1 cellular context compared by ENCODE assay signal in genomic region chr9:34664281-34665108, GRCh38.
TF ChIP-seq lines count a peak whose summit lies in the region.

No MANE protein-coding gene starts in this region.

TF ChIP-seq in HepG2, 621 proteins besides CTCF, POLR2A, EP300 and RAD21 (continued from another document and continues in another):
- TF ChIP-seq, protein P1, sequence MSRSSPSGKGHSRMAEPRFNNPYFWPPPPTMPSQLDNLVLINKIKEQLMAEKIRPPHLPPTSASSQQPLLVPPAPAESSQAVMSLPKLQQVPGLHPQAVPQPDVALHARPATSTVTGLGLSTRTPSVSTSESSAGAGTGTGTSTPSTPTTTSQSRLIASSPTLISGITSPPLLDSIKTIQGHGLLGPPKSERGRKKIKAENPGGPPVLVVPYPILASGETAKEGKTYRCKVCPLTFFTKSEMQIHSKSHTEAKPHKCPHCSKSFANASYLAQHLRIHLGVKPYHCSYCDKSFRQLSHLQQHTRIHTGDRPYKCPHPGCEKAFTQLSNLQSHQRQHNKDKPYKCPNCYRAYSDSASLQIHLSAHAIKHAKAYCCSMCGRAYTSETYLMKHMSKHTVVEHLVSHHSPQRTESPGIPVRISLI (CRISPR knock-in tag; IDR thresholded peaks at IDR 0.05; ENCODE audit: borderline replicate concordance) = no peak
- TF ChIP-seq KDM2A (CRISPR knock-in tag; IDR thresholded peaks at IDR 0.05; ENCODE audit: borderline replicate concordance, low read depth) = no peak
- TF ChIP-seq, protein P2, sequence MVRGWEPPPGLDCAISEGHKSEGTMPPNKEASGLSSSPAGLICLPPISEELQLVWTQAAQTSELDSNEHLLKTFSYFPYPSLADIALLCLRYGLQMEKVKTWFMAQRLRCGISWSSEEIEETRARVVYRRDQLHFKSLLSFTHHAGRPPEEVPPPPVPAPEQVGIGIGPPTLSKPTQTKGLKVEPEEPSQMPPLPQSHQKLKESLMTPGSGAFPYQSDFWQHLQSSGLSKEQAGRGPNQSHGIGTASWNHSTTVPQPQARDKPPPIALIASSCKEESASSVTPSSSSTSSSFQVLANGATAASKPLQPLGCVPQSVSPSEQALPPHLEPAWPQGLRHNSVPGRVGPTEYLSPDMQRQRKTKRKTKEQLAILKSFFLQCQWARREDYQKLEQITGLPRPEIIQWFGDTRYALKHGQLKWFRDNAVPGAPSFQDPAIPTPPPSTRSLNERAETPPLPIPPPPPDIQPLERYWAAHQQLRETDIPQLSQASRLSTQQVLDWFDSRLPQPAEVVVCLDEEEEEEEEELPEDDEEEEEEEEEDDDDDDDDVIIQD (CRISPR knock-in tag; IDR thresholded peaks at IDR 0.05; ENCODE audit: low read depth) = no peak
- TF ChIP-seq CCDC6 (CRISPR knock-in tag; IDR thresholded peaks at IDR 0.05) = no peak
- no peak for TF ChIP-seq RARG (CRISPR knock-in tag; IDR thresholded peaks at IDR 0.05; ENCODE audit: low read depth)
- TF ChIP-seq GFI1 (CRISPR knock-in tag; IDR thresholded peaks at IDR 0.05; ENCODE audit: borderline replicate concordance) = no peak
- TF ChIP-seq HDAC1 (CRISPR knock-in tag; IDR thresholded peaks at IDR 0.05) = no peak; the same call in 1 of the 2 replicates
- TF ChIP-seq POLR2G (IDR thresholded peaks at IDR 0.05; ENCODE audit: low read depth, low read length) = no peak
- no peak for TF ChIP-seq SETDB1 (CRISPR knock-in tag; IDR thresholded peaks at IDR 0.05; ENCODE audit: borderline replicate concordance)
- TF ChIP-seq ZFP62 (CRISPR knock-in tag; IDR thresholded peaks at IDR 0.05) = no peak
- no peak for TF ChIP-seq ZNF720 (CRISPR knock-in tag; IDR thresholded peaks at IDR 0.05)
- TF ChIP-seq JUN (CRISPR knock-in tag; IDR thresholded peaks at IDR 0.05) = no peak
- no peak for TF ChIP-seq ZNF678 (CRISPR knock-in tag; IDR thresholded peaks at IDR 0.05)
- TF ChIP-seq ZBTB38 (CRISPR knock-in tag; IDR thresholded peaks at IDR 0.05) = no peak
- no peak for TF ChIP-seq TP53 (CRISPR knock-in tag; conservative IDR thresholded peaks at IDR 0.05)
- TF ChIP-seq AHDC1 (CRISPR knock-in tag; IDR thresholded peaks at IDR 0.05; ENCODE audit: borderline replicate concordance) = no peak
- TF ChIP-seq ZNF333 (CRISPR knock-in tag; IDR thresholded peaks at IDR 0.05; ENCODE audit: borderline replicate concordance) = no peak
- TF ChIP-seq SRSF9 (IDR thresholded peaks at IDR 0.05; ENCODE audit: borderline replicate concordance, insufficient read depth, low read depth, low read length, poor library complexity, severe bottlenecking) = no peak
- TF ChIP-seq, protein P3, sequence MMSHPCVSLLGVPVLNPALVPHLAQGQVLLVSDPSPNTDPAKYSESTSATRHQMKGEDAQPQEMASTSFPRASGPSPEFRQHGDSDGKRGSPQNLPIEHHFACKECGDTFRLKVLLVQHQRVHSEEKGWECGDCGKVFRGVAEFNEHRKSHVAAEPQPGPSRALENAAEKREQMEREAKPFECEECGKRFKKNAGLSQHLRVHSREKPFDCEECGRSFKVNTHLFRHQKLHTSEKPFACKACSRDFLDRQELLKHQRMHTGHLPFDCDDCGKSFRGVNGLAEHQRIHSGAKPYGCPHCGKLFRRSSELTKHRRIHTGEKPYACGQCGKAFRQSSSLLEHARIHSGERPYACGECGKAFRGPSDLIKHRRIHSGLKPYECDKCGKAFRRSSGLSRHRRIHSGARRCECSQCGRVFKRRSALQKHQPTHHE (CRISPR knock-in tag; IDR thresholded peaks at IDR 0.05; ENCODE audit: borderline replicate concordance) = no peak
- no peak for TF ChIP-seq RBM22 (optimal IDR thresholded peaks at IDR 0.05; ENCODE audit: low read length)
- TF ChIP-seq ZBTB25 (CRISPR knock-in tag; IDR thresholded peaks at IDR 0.05) = no peak
- TF ChIP-seq ZNF777 (CRISPR knock-in tag; IDR thresholded peaks at IDR 0.05) = no peak
- no peak for TF ChIP-seq KDM5A (IDR thresholded peaks at IDR 0.05; ENCODE audit: borderline replicate concordance, low read length)
- no peak for TF ChIP-seq ZNF33A (CRISPR knock-in tag; IDR thresholded peaks at IDR 0.05; ENCODE audit: borderline replicate concordance)
- TF ChIP-seq ZBTB42 (CRISPR knock-in tag; IDR thresholded peaks at IDR 0.05) = no peak
- no peak for TF ChIP-seq ZNF263 (CRISPR knock-in tag; IDR thresholded peaks at IDR 0.05)
- TF ChIP-seq NONO (IDR thresholded peaks at IDR 0.05) = no peak
- TF ChIP-seq NONO (CRISPR knock-in tag; conservative IDR thresholded peaks at IDR 0.05) = 0 out of 2 replicates have a peak, but pooled peaks have one; percentile 44
- no peak for TF ChIP-seq STAT6 (CRISPR knock-in tag; IDR thresholded peaks at IDR 0.05; ENCODE audit: borderline replicate concordance)
- TF ChIP-seq ZNF136 (CRISPR knock-in tag; IDR thresholded peaks at IDR 0.05; ENCODE audit: low read depth) = no peak
- no peak for TF ChIP-seq SMARCC2 (IDR thresholded peaks at IDR 0.05)
- TF ChIP-seq RNF2 (conservative IDR thresholded peaks at IDR 0.05; ENCODE audit: low read depth) = no peak
- TF ChIP-seq MLX (CRISPR knock-in tag; IDR thresholded peaks at IDR 0.05) = no peak
- TF ChIP-seq, protein P4, sequence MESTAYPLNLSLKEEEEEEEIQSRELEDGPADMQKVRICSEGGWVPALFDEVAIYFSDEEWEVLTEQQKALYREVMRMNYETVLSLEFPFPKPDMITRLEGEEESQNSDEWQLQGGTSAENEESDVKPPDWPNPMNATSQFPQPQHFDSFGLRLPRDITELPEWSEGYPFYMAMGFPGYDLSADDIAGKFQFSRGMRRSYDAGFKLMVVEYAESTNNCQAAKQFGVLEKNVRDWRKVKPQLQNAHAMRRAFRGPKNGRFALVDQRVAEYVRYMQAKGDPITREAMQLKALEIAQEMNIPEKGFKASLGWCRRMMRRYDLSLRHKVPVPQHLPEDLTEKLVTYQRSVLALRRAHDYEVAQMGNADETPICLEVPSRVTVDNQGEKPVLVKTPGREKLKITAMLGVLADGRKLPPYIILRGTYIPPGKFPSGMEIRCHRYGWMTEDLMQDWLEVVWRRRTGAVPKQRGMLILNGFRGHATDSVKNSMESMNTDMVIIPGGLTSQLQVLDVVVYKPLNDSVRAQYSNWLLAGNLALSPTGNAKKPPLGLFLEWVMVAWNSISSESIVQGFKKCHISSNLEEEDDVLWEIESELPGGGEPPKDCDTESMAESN (CRISPR knock-in tag; conservative IDR thresholded peaks at IDR 0.05) = 0 out of 2 replicates have a peak, but pooled peaks have one; percentile 32
- TF ChIP-seq, protein P5, sequence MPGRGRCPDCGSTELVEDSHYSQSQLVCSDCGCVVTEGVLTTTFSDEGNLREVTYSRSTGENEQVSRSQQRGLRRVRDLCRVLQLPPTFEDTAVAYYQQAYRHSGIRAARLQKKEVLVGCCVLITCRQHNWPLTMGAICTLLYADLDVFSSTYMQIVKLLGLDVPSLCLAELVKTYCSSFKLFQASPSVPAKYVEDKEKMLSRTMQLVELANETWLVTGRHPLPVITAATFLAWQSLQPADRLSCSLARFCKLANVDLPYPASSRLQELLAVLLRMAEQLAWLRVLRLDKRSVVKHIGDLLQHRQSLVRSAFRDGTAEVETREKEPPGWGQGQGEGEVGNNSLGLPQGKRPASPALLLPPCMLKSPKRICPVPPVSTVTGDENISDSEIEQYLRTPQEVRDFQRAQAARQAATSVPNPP (CRISPR knock-in tag; IDR thresholded peaks at IDR 0.05) = no peak
- TF ChIP-seq, protein P6, sequence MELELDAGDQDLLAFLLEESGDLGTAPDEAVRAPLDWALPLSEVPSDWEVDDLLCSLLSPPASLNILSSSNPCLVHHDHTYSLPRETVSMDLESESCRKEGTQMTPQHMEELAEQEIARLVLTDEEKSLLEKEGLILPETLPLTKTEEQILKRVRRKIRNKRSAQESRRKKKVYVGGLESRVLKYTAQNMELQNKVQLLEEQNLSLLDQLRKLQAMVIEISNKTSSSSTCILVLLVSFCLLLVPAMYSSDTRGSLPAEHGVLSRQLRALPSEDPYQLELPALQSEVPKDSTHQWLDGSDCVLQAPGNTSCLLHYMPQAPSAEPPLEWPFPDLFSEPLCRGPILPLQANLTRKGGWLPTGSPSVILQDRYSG (CRISPR knock-in tag; IDR thresholded peaks at IDR 0.05) = no peak
- peak; percentile 73 for TF ChIP-seq HNF4G (IDR thresholded peaks at IDR 0.05; ENCODE audit: borderline replicate concordance, low read depth, low read length)
- no peak for TF ChIP-seq HNF4G (CRISPR knock-in tag; IDR thresholded peaks at IDR 0.05; ENCODE audit: borderline replicate concordance, low read depth)
- no peak for TF ChIP-seq DBP (CRISPR knock-in tag; IDR thresholded peaks at IDR 0.05; ENCODE audit: not compliant biosample characterization)
- TF ChIP-seq HMGXB4 (CRISPR knock-in tag; IDR thresholded peaks at IDR 0.05; ENCODE audit: borderline replicate concordance in 1 of 2, low read depth in 1 of 2) = peak; percentile 53 to 54; a peak in 1 of 4 replicates
